In genomic region chr6:31401403-31401802, GRCh38 we compare ENCODE assay signal across 8 cellular contexts. TPM values are rescaled to one million over a fixed set of nuclear protein-coding genes. Genes with fewer than 3 reads are reported as not detected.
DNase-seq lines count a peak whose midpoint lies in the region; ATAC-seq and TF ChIP-seq lines count a peak whose summit lies in the region.

No MANE protein-coding gene starts in this region.

- H3K27ac Mint-ChIP-seq in endothelial cell (ENCODE audit: unreplicated experiment), result peak overlapping the region; percentile 96
- H3K27ac Mint-ChIP-seq in natural killer cell treated with Interleukin-12 subunit alpha and Interleukin-12 subunit beta and Interleukin-15 and Interleukin-18, amount 100 ng/mL, for 72 hours, result peak overlapping the region; percentile 43 to 91

- peaks cover 10% of the 10 kb centered on the region for H3K27me3 Mint-ChIP-seq in endothelial cell (ENCODE audit: unreplicated experiment)
- no peaks in the 10 kb centered on the region for H3K27me3 Mint-ChIP-seq in natural killer cell treated with Interleukin-12 subunit alpha and Interleukin-12 subunit beta and Interleukin-15 and Interleukin-18, amount 100 ng/mL, for 72 hours

- peaks cover 35% of the 10 kb centered on the region for H3K4me1 Mint-ChIP-seq in endothelial cell (ENCODE audit: unreplicated experiment)
- peaks cover 47 to 64% of the 10 kb centered on the region in 2 donors for H3K4me1 Mint-ChIP-seq in natural killer cell treated with Interleukin-12 subunit alpha and Interleukin-12 subunit beta and Interleukin-15 and Interleukin-18, amount 100 ng/mL, for 72 hours (ENCODE audit: low read depth in 2 of 2)

- H3K36me3 Mint-ChIP-seq in endothelial cell (ENCODE audit: low read depth, unreplicated experiment), result peaks cover 9% of the 10 kb centered on the region
- H3K36me3 Mint-ChIP-seq in natural killer cell treated with Interleukin-12 subunit alpha and Interleukin-12 subunit beta and Interleukin-15 and Interleukin-18, amount 100 ng/mL, for 72 hours, result no peaks in the 10 kb centered on the region

- DNase-seq in GM04504 (ENCODE audit: low read depth), result peak; percentile 58
- peak; percentile 89 for DNase-seq in RPMI7951 (ENCODE audit: low read depth)
- no peak for DNase-seq in endothelial cell (ENCODE audit: low spot score)
- no peak for DNase-seq in natural killer cell treated with Interleukin-12 subunit alpha and Interleukin-12 subunit beta and Interleukin-15 and Interleukin-18, amount 100 ng/mL, for 72 hours (ENCODE audit: low spot score)
- no peak for DNase-seq in epidermal melanocyte (ENCODE audit: insufficient read length, low spot score)
- no peak for DNase-seq in germinal center (ENCODE audit: low spot score)
- DNase-seq in NCI-H748 treated with DMSO at 0.1 percent for 48 hours (lab: John Stamatoyannopoulos, UW), result no peak

- H3K9me3 Mint-ChIP-seq in endothelial cell (ENCODE audit: unreplicated experiment), result no peaks in the 10 kb centered on the region
- H3K9me3 Mint-ChIP-seq in natural killer cell treated with Interleukin-12 subunit alpha and Interleukin-12 subunit beta and Interleukin-15 and Interleukin-18, amount 100 ng/mL, for 72 hours, result no peaks in the 10 kb centered on the region

- no peak for ATAC-seq in natural killer cell treated with Interleukin-12 subunit alpha and Interleukin-12 subunit beta and Interleukin-15 and Interleukin-18, amount 100 ng/mL, for 72 hours
- ATAC-seq in HG02938 (IDR thresholded peaks at IDR 0.05; ENCODE audit: unreplicated experiment), result no peak

- no peak for TF ChIP-seq CTCF in endothelial cell (IDR thresholded peaks at IDR 0.05; ENCODE audit: unreplicated experiment)

- H3K4me3 Mint-ChIP-seq in endothelial cell (ENCODE audit: unreplicated experiment), result peak overlapping the region; percentile 96
- peak overlapping the region; percentile 94 for H3K4me3 Mint-ChIP-seq in natural killer cell treated with Interleukin-12 subunit alpha and Interleukin-12 subunit beta and Interleukin-15 and Interleukin-18, amount 100 ng/mL, for 72 hours

RNA-seq across cellular contexts. Expression of gene MICA, which starts 2.0 kb away (rescaled TPM):
- 42.3 and 42.9 TPM in 2 replicates for total RNA-seq in RPMI7951 (2014; rRNA removed; shearing (Covaris generic))
- 16.6 TPM for total RNA-seq in endothelial cell (ENCODE audit: unreplicated experiment)
- total RNA-seq in natural killer cell treated with Interleukin-12 subunit alpha and Interleukin-12 subunit beta and Interleukin-15 and Interleukin-18, amount 100 ng/mL, for 72 hours, result 10 to 100 TPM; 14.2 to 16.9 TPM

RNA-seq across cellular contexts. Expression of gene HLA-B, which starts 44.4 kb away (rescaled TPM):
- total RNA-seq in RPMI7951 (2014; rRNA removed; shearing (Covaris generic)), result 1,333 and 1,408 TPM in 2 replicates
- total RNA-seq in endothelial cell (ENCODE audit: unreplicated experiment), result 301 TPM
- 1,000 to 10,000 TPM; 3,852 to 7,384 TPM for total RNA-seq in natural killer cell treated with Interleukin-12 subunit alpha and Interleukin-12 subunit beta and Interleukin-15 and Interleukin-18, amount 100 ng/mL, for 72 hours

Comparison
In these comparisons a context has a peak if more than half of its experiments do, and no peak if none do; other contexts are left out.
1. DNase-seq: peak in GM04504 (single experiment) and RPMI7951 (single experiment); none in endothelial cell (single experiment), natural killer cell treated with Interleukin-12 subunit alpha and Interleukin-12 subunit beta and Interleukin-15 and Interleukin-18, amount 100 ng/mL, for 72 hours (single experiment), epidermal melanocyte (single experiment), germinal center (single experiment) and NCI-H748 treated with DMSO at 0.1 percent for 48 hours (single experiment).